2 cellular contexts compared by ENCODE assay signal in the genomic region with DNA sequence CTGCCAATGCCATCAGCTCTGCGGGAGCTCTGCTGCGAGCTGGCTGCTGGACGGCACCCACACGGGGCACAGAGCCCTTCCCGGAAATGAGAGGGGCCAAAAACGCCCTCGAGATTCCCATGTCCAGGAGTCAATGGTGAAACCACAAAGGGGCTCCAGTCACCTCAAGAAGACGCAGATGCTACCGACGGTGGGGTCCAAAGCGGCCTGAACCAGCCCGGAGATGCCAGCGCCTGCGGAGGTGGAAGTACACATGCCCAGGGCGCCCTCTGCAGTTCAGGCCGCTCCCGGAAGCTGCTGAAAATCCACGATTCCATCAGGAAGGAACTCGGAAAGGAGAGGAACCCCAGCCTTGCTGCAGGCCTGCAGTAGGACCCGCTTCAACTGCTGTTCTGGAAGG.
TF ChIP-seq lines count a peak whose summit lies in the region.

No MANE protein-coding gene starts in this region.

TF ChIP-seq in H1, 55 proteins besides CTCF, POLR2A, EP300 and RAD21:
- TF ChIP-seq EGR1 (IDR thresholded peaks at IDR 0.05; ENCODE audit: borderline replicate concordance, low read depth, low read length) (0 out of 2 replicates have a peak, but pooled peaks have one; percentile 57), EZH2 (IDR thresholded peaks at IDR 0.05; ENCODE audit: low read depth, low read length, severe bottlenecking) (no peak), TBP (IDR thresholded peaks at IDR 0.05; ENCODE audit: low read depth, low read length) (peak; percentile 41; the same call in 1 of the 2 replicates), CTBP2 (IDR thresholded peaks at IDR 0.05; ENCODE audit: borderline replicate concordance, insufficient read depth, insufficient read length, low read length) (peak; percentile 34), NANOG (IDR thresholded peaks at IDR 0.05; ENCODE audit: insufficient read depth, low read depth, low read length, poor library complexity, severe bottlenecking) (peak; percentile 18), TEAD4 (IDR thresholded peaks at IDR 0.05; ENCODE audit: low read depth, low read length) (0 out of 2 replicates have a peak, but pooled peaks have one; percentile 17), SIRT6 (IDR thresholded peaks at IDR 0.05; ENCODE audit: low read length) (no peak), SP4 (IDR thresholded peaks at IDR 0.05; ENCODE audit: low read length) (no peak)
- TF ChIP-seq, protein P1, sequence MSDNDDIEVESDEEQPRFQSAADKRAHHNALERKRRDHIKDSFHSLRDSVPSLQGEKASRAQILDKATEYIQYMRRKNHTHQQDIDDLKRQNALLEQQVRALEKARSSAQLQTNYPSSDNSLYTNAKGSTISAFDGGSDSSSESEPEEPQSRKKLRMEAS (IDR thresholded peaks at IDR 0.05): peak; percentile 55
- TF ChIP-seq, protein P2, sequence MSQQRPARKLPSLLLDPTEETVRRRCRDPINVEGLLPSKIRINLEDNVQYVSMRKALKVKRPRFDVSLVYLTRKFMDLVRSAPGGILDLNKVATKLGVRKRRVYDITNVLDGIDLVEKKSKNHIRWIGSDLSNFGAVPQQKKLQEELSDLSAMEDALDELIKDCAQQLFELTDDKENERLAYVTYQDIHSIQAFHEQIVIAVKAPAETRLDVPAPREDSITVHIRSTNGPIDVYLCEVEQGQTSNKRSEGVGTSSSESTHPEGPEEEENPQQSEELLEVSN (IDR thresholded peaks at IDR 0.05): peak; percentile 45; the same call in 1 of the 2 replicates

TF ChIP-seq in HepG2, 621 proteins besides CTCF, POLR2A, EP300 and RAD21 (continues in another document):
- TF ChIP-seq ETV5 (CRISPR knock-in tag; IDR thresholded peaks at IDR 0.05; ENCODE audit: borderline replicate concordance) (peak; percentile 35; the same call in 1 of the 2 replicates), U2AF2 (IDR thresholded peaks at IDR 0.05; ENCODE audit: low read depth, low read length) (no peak), MEIS2 (CRISPR knock-in tag; IDR thresholded peaks at IDR 0.05) (no peak), ZFP41 (CRISPR knock-in tag; IDR thresholded peaks at IDR 0.05; ENCODE audit: borderline replicate concordance) (no peak), AKAP8 (CRISPR knock-in tag; IDR thresholded peaks at IDR 0.05) (no peak), ZNF780A (CRISPR knock-in tag; IDR thresholded peaks at IDR 0.05) (no peak), ZNF530 (CRISPR knock-in tag; IDR thresholded peaks at IDR 0.05; ENCODE audit: low read depth) (no peak), SOX13 (IDR thresholded peaks at IDR 0.05) (no peak), SOX13 (CRISPR knock-in tag; conservative IDR thresholded peaks at IDR 0.05 in 1 of 2, IDR thresholded peaks at IDR 0.05 in 1 of 2) (no peak), GPN1 (CRISPR knock-in tag; IDR thresholded peaks at IDR 0.05; ENCODE audit: borderline replicate concordance) (no peak), BORCS8-MEF2B (CRISPR knock-in tag; IDR thresholded peaks at IDR 0.05) (no peak)
- TF ChIP-seq, protein P3, sequence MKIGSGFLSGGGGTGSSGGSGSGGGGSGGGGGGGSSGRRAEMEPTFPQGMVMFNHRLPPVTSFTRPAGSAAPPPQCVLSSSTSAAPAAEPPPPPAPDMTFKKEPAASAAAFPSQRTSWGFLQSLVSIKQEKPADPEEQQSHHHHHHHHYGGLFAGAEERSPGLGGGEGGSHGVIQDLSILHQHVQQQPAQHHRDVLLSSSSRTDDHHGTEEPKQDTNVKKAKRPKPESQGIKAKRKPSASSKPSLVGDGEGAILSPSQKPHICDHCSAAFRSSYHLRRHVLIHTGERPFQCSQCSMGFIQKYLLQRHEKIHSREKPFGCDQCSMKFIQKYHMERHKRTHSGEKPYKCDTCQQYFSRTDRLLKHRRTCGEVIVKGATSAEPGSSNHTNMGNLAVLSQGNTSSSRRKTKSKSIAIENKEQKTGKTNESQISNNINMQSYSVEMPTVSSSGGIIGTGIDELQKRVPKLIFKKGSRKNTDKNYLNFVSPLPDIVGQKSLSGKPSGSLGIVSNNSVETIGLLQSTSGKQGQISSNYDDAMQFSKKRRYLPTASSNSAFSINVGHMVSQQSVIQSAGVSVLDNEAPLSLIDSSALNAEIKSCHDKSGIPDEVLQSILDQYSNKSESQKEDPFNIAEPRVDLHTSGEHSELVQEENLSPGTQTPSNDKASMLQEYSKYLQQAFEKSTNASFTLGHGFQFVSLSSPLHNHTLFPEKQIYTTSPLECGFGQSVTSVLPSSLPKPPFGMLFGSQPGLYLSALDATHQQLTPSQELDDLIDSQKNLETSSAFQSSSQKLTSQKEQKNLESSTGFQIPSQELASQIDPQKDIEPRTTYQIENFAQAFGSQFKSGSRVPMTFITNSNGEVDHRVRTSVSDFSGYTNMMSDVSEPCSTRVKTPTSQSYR (CRISPR knock-in tag; IDR thresholded peaks at IDR 0.05; ENCODE audit: borderline replicate concordance): no peak
- TF ChIP-seq, protein P4, sequence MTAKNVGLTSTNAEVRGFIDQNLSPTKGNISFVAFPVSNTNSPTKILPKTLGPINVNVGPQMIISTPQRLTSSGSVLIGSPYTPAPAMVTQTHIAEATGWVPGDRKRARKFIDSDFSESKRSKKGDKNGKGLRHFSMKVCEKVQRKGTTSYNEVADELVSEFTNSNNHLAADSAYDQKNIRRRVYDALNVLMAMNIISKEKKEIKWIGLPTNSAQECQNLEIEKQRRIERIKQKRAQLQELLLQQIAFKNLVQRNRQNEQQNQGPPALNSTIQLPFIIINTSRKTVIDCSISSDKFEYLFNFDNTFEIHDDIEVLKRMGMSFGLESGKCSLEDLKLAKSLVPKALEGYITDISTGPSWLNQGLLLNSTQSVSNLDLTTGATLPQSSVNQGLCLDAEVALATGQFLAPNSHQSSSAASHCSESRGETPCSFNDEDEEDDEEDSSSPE (CRISPR knock-in tag; IDR thresholded peaks at IDR 0.05): no peak
- TF ChIP-seq, protein P5, sequence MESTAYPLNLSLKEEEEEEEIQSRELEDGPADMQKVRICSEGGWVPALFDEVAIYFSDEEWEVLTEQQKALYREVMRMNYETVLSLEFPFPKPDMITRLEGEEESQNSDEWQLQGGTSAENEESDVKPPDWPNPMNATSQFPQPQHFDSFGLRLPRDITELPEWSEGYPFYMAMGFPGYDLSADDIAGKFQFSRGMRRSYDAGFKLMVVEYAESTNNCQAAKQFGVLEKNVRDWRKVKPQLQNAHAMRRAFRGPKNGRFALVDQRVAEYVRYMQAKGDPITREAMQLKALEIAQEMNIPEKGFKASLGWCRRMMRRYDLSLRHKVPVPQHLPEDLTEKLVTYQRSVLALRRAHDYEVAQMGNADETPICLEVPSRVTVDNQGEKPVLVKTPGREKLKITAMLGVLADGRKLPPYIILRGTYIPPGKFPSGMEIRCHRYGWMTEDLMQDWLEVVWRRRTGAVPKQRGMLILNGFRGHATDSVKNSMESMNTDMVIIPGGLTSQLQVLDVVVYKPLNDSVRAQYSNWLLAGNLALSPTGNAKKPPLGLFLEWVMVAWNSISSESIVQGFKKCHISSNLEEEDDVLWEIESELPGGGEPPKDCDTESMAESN (CRISPR knock-in tag; conservative IDR thresholded peaks at IDR 0.05): no peak
- TF ChIP-seq, protein P6, sequence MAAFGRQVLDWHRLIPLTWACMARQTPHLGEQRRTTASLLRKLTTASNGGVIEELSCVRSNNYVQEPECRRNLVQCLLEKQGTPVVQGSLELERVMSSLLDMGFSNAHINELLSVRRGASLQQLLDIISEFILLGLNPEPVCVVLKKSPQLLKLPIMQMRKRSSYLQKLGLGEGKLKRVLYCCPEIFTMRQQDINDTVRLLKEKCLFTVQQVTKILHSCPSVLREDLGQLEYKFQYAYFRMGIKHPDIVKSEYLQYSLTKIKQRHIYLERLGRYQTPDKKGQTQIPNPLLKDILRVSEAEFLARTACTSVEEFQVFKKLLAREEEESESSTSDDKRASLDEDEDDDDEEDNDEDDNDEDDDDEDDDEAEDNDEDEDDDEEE (CRISPR knock-in tag; IDR thresholded peaks at IDR 0.05): no peak
- TF ChIP-seq, protein P7, sequence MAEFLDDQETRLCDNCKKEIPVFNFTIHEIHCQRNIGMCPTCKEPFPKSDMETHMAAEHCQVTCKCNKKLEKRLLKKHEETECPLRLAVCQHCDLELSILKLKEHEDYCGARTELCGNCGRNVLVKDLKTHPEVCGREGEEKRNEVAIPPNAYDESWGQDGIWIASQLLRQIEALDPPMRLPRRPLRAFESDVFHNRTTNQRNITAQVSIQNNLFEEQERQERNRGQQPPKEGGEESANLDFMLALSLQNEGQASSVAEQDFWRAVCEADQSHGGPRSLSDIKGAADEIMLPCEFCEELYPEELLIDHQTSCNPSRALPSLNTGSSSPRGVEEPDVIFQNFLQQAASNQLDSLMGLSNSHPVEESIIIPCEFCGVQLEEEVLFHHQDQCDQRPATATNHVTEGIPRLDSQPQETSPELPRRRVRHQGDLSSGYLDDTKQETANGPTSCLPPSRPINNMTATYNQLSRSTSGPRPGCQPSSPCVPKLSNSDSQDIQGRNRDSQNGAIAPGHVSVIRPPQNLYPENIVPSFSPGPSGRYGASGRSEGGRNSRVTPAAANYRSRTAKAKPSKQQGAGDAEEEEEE (CRISPR knock-in tag; IDR thresholded peaks at IDR 0.05; ENCODE audit: borderline replicate concordance): no peak
- TF ChIP-seq, protein P8, sequence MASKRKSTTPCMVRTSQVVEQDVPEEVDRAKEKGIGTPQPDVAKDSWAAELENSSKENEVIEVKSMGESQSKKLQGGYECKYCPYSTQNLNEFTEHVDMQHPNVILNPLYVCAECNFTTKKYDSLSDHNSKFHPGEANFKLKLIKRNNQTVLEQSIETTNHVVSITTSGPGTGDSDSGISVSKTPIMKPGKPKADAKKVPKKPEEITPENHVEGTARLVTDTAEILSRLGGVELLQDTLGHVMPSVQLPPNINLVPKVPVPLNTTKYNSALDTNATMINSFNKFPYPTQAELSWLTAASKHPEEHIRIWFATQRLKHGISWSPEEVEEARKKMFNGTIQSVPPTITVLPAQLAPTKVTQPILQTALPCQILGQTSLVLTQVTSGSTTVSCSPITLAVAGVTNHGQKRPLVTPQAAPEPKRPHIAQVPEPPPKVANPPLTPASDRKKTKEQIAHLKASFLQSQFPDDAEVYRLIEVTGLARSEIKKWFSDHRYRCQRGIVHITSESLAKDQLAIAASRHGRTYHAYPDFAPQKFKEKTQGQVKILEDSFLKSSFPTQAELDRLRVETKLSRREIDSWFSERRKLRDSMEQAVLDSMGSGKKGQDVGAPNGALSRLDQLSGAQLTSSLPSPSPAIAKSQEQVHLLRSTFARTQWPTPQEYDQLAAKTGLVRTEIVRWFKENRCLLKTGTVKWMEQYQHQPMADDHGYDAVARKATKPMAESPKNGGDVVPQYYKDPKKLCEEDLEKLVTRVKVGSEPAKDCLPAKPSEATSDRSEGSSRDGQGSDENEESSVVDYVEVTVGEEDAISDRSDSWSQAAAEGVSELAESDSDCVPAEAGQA (IDR thresholded peaks at IDR 0.05; ENCODE audit: low read depth): no peak
- TF ChIP-seq, protein P8 (CRISPR knock-in tag; IDR thresholded peaks at IDR 0.05; ENCODE audit: borderline replicate concordance): no peak
- TF ChIP-seq, protein P9, sequence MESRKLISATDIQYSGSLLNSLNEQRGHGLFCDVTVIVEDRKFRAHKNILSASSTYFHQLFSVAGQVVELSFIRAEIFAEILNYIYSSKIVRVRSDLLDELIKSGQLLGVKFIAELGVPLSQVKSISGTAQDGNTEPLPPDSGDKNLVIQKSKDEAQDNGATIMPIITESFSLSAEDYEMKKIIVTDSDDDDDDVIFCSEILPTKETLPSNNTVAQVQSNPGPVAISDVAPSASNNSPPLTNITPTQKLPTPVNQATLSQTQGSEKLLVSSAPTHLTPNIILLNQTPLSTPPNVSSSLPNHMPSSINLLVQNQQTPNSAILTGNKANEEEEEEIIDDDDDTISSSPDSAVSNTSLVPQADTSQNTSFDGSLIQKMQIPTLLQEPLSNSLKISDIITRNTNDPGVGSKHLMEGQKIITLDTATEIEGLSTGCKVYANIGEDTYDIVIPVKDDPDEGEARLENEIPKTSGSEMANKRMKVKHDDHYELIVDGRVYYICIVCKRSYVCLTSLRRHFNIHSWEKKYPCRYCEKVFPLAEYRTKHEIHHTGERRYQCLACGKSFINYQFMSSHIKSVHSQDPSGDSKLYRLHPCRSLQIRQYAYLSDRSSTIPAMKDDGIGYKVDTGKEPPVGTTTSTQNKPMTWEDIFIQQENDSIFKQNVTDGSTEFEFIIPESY (CRISPR knock-in tag; IDR thresholded peaks at IDR 0.05): peak; percentile 84
- TF ChIP-seq, protein P10, sequence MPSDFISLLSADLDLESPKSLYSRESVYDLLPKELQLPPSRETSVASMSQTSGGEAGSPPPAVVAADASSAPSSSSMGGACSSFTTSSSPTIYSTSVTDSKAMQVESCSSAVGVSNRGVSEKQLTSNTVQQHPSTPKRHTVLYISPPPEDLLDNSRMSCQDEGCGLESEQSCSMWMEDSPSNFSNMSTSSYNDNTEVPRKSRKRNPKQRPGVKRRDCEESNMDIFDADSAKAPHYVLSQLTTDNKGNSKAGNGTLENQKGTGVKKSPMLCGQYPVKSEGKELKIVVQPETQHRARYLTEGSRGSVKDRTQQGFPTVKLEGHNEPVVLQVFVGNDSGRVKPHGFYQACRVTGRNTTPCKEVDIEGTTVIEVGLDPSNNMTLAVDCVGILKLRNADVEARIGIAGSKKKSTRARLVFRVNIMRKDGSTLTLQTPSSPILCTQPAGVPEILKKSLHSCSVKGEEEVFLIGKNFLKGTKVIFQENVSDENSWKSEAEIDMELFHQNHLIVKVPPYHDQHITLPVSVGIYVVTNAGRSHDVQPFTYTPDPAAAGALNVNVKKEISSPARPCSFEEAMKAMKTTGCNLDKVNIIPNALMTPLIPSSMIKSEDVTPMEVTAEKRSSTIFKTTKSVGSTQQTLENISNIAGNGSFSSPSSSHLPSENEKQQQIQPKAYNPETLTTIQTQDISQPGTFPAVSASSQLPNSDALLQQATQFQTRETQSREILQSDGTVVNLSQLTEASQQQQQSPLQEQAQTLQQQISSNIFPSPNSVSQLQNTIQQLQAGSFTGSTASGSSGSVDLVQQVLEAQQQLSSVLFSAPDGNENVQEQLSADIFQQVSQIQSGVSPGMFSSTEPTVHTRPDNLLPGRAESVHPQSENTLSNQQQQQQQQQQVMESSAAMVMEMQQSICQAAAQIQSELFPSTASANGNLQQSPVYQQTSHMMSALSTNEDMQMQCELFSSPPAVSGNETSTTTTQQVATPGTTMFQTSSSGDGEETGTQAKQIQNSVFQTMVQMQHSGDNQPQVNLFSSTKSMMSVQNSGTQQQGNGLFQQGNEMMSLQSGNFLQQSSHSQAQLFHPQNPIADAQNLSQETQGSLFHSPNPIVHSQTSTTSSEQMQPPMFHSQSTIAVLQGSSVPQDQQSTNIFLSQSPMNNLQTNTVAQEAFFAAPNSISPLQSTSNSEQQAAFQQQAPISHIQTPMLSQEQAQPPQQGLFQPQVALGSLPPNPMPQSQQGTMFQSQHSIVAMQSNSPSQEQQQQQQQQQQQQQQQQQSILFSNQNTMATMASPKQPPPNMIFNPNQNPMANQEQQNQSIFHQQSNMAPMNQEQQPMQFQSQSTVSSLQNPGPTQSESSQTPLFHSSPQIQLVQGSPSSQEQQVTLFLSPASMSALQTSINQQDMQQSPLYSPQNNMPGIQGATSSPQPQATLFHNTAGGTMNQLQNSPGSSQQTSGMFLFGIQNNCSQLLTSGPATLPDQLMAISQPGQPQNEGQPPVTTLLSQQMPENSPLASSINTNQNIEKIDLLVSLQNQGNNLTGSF (CRISPR knock-in tag; IDR thresholded peaks at IDR 0.05): no peak
